Comparison of ENCODE assay signal across 30 cellular contexts in genomic region chrX:2859197-2859797, GRCh38. TPM values are rescaled to one million over a fixed set of nuclear protein-coding genes. Genes with fewer than 3 reads are reported as not detected.
"Had no signal": no experiment of that assay in that cellular context is flagged by ENCODE, and none has a peak within 500 bp of the region (broad histone marks: within the 10 kb centered on the region; RNA-seq: fewer than 3 reads in every experiment).

No MANE protein-coding gene starts in this region.

- ATAC-seq: activated CD8-positive, alpha-beta T cell treated with anti-CD3 and anti-CD28 coated beads for 36 hours; activated naive CD4-positive, alpha-beta T cell treated with anti-CD3 and anti-CD28 coated beads, Interleukin-2, amount 50 U/mL, for 72 hours; WTC11 had no signal

- DNase-seq: activated CD4-positive, alpha-beta T cell treated with anti-CD3 and anti-CD28 coated beads for 48 hours; activated CD4-positive, alpha-beta T cell treated with anti-CD3 and anti-CD28 coated beads, Interleukin-2, amount 50 U/mL, for 1 hour; activated CD4-positive, alpha-beta T cell treated with anti-CD3 and anti-CD28 coated beads, Interleukin-2, amount 50 U/mL, for 48 hours; activated CD8-positive, alpha-beta memory T cell treated with anti-CD3 and anti-CD28 coated beads for 24 hours; activated CD8-positive, alpha-beta T cell treated with anti-CD3 and anti-CD28 coated beads for 36 hours; activated effector memory CD4-positive, alpha-beta T cell treated with anti-CD3 and anti-CD28 coated beads, Interleukin-2, amount 50 U/mL, for 16 hours; activated naive CD4-positive, alpha-beta T cell treated with anti-CD3 and anti-CD28 coated beads for 36 hours; activated naive CD8-positive, alpha-beta T cell treated with anti-CD3 and anti-CD28 coated beads, Interleukin-2, amount 10 ng/mL, durations not matched to agents 7 days and 5 days; activated T-cell treated with anti-CD3 and anti-CD28 coated beads, Interleukin-2, amount 50 U/mL, for 1 hour; activated T-cell treated with anti-CD3 and anti-CD28 coated beads, Interleukin-2, amount 50 U/mL, for 48 hours; central memory CD4-positive, alpha-beta T cell; cerebellar nuclear complex; dorsolateral prefrontal cortex; effector memory CD4-positive, alpha-beta T cell; endodermal cell; esophagus squamous epithelium; foreskin melanocyte; head of caudate nucleus; T-helper 2 cell had no signal

- H3K4me3 ChIP-seq: ascending aorta, breast epithelium, cardiac muscle cell, coronary artery, dorsolateral prefrontal cortex, esophagus squamous epithelium had no signal

- H3K9me3 ChIP-seq: ascending aorta, breast epithelium, esophagus squamous epithelium had no signal

- H3K36me3 ChIP-seq: ascending aorta, breast epithelium, esophagus squamous epithelium had no signal

- H3K27me3 ChIP-seq: ascending aorta, breast epithelium, cardiac muscle cell, esophagus squamous epithelium had no signal

- H3K27ac ChIP-seq: ascending aorta, breast epithelium, cardiac muscle cell, coronary artery, dorsolateral prefrontal cortex, epithelial cell of prostate, esophagus squamous epithelium, VCaP had no signal

- H3K4me1 ChIP-seq: ascending aorta, breast epithelium, esophagus squamous epithelium had no signal

RNA-seq across cellular contexts. Expression of gene GYG2, which starts 30.6 kb away (rescaled TPM):
- total RNA-seq: activated CD8-positive, alpha-beta T cell treated with anti-CD3 and anti-CD28 coated beads for 36 hours; activated naive CD4-positive, alpha-beta T cell treated with anti-CD3 and anti-CD28 coated beads for 36 hours; activated naive CD4-positive, alpha-beta T cell treated with anti-CD3 and anti-CD28 coated beads, Interleukin-2, amount 50 U/mL, for 72 hours; activated naive CD8-positive, alpha-beta T cell treated with anti-CD3 and anti-CD28 coated beads, Interleukin-2, amount 10 ng/mL, durations not matched to agents 7 days and 5 days; activated T-helper 1 cell treated with anti-CD3 and anti-CD28 coated beads, Interleukin-12 subunit alpha, Interleukin-12 subunit beta, Interleukin-2, Interleukin-4 antibody, amounts not matched to agents 30 ng/mL and 10 ng/mL and 1 ng/mL, durations not matched to agents 14 hours and 24 hours and 36 hours; activated T-helper 2 cell treated with anti-CD3 and anti-CD28 coated beads, Interferon-gamma antibody, Interleukin-2, Interleukin-4, amounts not matched to agents 10 μg/mL and 5 μg/mL and 100 μg/mL, durations not matched to agents 14 hours and 24 hours and 36 hours; T-helper 1 cell treated with Interleukin-12 subunit alpha and Interleukin-12 subunit beta and Interleukin-4 antibody, amounts not matched to agents 30 ng/mL and 1 ng/mL, for 36 hours had no signal
